Comparison of ENCODE assay signal across 7 cellular contexts in genomic region chrX:76148753-76149152, GRCh38. TPM values are rescaled to one million over a fixed set of nuclear protein-coding genes. Genes with fewer than 3 reads are reported as not detected.
DNase-seq lines count a peak whose midpoint lies in the region; ATAC-seq and TF ChIP-seq lines count a peak whose summit lies in the region.

No MANE protein-coding gene starts in this region.

- DNase-seq in RKO (ENCODE audit: low spot score) (peak; percentile 74), left ventricle myocardium superior (peak; percentile 20), smooth muscle cell (lab: John Stamatoyannopoulos, UW; ENCODE audit: unreplicated experiment) (no peak), left lobe of liver (ENCODE audit: low spot score) (no peak)
- DNase-seq in activated naive CD4-positive, alpha-beta T cell treated with anti-CD3 and anti-CD28 coated beads for 36 hours, result peak; percentile 59

- no peaks in the 10 kb centered on the region for H3K27me3 ChIP-seq in smooth muscle cell (ENCODE audit: low read depth)

- H3K4me1 ChIP-seq in smooth muscle cell (ENCODE audit: low read depth), result peaks cover 13% of the 10 kb centered on the region

- H3K4me3 Mint-ChIP-seq in activated naive CD4-positive, alpha-beta T cell treated with anti-CD3 and anti-CD28 coated beads for 36 hours, result peak overlapping the region; percentile 80

- H3K9ac ChIP-seq in smooth muscle cell (ENCODE audit: low read depth), result no peak overlapping the region

- H4K20me1 ChIP-seq in smooth muscle cell (ENCODE audit: low read depth), result no peaks in the 10 kb centered on the region

- H3K4me1 Mint-ChIP-seq in activated naive CD4-positive, alpha-beta T cell treated with anti-CD3 and anti-CD28 coated beads for 36 hours (ENCODE audit: low read depth), result peaks cover 9% of the 10 kb centered on the region

- no peak overlapping the region for H2AFZ ChIP-seq in smooth muscle cell (ENCODE audit: low read depth)

- no peaks in the 10 kb centered on the region for H3K36me3 Mint-ChIP-seq in activated naive CD4-positive, alpha-beta T cell treated with anti-CD3 and anti-CD28 coated beads for 36 hours (ENCODE audit: low read depth)

- no peaks in the 10 kb centered on the region for H3K36me3 ChIP-seq in smooth muscle cell (ENCODE audit: low read depth)

- H3K9me3 ChIP-seq in smooth muscle cell (replicated peaks; ENCODE audit: low read depth), result no peaks in the 10 kb centered on the region

- ATAC-seq in GM18511 (IDR thresholded peaks at IDR 0.05; ENCODE audit: unreplicated experiment), result peak; percentile 28
- peak; percentile 21 for ATAC-seq in HG03175 (IDR thresholded peaks at IDR 0.05; ENCODE audit: unreplicated experiment)
- ATAC-seq in left ventricle myocardium superior, result no peak
- no peak for ATAC-seq in left lobe of liver

- peak overlapping the region; percentile 79 for H3K4me2 ChIP-seq in smooth muscle cell

- 33% methylated on average over 8 of the region's 8 CpGs for WGBS in smooth muscle cell (ENCODE audit: low lambda C conversion rate)

- H3K27ac ChIP-seq in smooth muscle cell (ENCODE audit: low read depth), result peak overlapping the region; percentile 47

- H3K79me2 ChIP-seq in smooth muscle cell (ENCODE audit: low read depth), result no peaks in the 10 kb centered on the region

- no peaks in the 10 kb centered on the region for H3K9me3 Mint-ChIP-seq in activated naive CD4-positive, alpha-beta T cell treated with anti-CD3 and anti-CD28 coated beads for 36 hours

- no peaks in the 10 kb centered on the region for H3F3A ChIP-seq in smooth muscle cell (ENCODE audit: low read depth)

- peak overlapping the region; percentile 98 for H3K27ac Mint-ChIP-seq in activated naive CD4-positive, alpha-beta T cell treated with anti-CD3 and anti-CD28 coated beads for 36 hours

- no peaks in the 10 kb centered on the region for H3K27me3 Mint-ChIP-seq in activated naive CD4-positive, alpha-beta T cell treated with anti-CD3 and anti-CD28 coated beads for 36 hours (ENCODE audit: low read depth)

- intact Hi-C loops in activated naive CD4-positive, alpha-beta T cell treated with anti-CD3 and anti-CD28 coated beads for 36 hours (cut with micrococcal nuclease), result loop anchor here (5.0 kb wide), 3 partner anchors 104 to 1536 kb away; partner anchors contain the start of gene RLIM
- intact Hi-C loops in left ventricle myocardium superior (cut with micrococcal nuclease), result no loop called here

- no peak for TF ChIP-seq CTCF in smooth muscle cell (IDR thresholded peaks at IDR 0.05; ENCODE audit: borderline replicate concordance, insufficient read depth, poor library complexity, severe bottlenecking)

- peak overlapping the region; percentile 28 for H3K4me3 ChIP-seq in smooth muscle cell

- CTCF ChIA-PET in activated naive CD4-positive, alpha-beta T cell treated with anti-CD3 and anti-CD28 coated beads for 36 hours (lab: Charles Lee), result interaction anchor here (0.8 to 2.1 kb wide), 2 partner anchors 22 to 105 kb away, joined by 3 to 9 read pairs; no protein-coding TSS in a partner anchor

RNA-seq across cellular contexts. Expression of gene PBDC1, which starts 24.1 kb away (rescaled TPM):
- 10 to 100 TPM; 24.3 to 24.6 TPM for total RNA-seq in activated naive CD4-positive, alpha-beta T cell treated with anti-CD3 and anti-CD28 coated beads for 36 hours
- total RNA-seq in left ventricle myocardium superior (10.0 TPM), smooth muscle cell (14.1 and 20.3 TPM in 2 replicates), left lobe of liver (11.8 TPM)
- polyA plus RNA-seq in smooth muscle cell, result 33.0 and 41.3 TPM in 2 replicates

Comparison
In these comparisons a context has a peak if more than half of its experiments do, and no peak if none do; other contexts are left out.
1. ATAC-seq: peak in GM18511 (single experiment) and HG03175 (single experiment); none in left ventricle myocardium superior (single experiment) and left lobe of liver (single experiment).
2. DNase-seq: peak in RKO (single experiment), activated naive CD4-positive, alpha-beta T cell treated with anti-CD3 and anti-CD28 coated beads for 36 hours (single experiment) and left ventricle myocardium superior (single experiment); none in smooth muscle cell (single experiment) and left lobe of liver (single experiment).